Comparison of ENCODE assay signal across 17 cellular contexts in the genomic region with DNA sequence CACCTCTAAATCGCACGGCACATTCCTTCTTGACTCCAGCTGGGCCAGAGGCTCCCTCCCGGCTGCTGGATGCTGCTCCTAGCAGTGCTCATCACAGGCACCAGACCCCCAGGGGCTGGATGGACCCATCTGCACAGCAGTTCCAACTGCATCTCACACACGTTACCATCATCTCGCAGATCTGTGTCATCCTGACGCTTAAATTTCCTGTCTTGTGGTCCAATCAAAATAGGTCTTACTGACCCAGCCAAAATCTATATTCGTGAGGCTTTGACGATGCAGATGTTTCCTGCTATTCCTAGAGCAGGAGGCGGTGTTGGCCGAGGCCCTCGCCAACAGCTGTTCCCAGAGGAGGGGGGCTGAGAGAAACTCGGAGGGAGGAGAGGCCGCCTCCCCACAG.
A peak's percentile ranks its signal among the peaks of the same experiment; 100 is the strongest.
DNase-seq lines count a peak whose midpoint lies in the region; ATAC-seq and TF ChIP-seq lines count a peak whose summit lies in the region.
"Had no signal": no experiment of that assay in that cellular context is flagged by ENCODE, and none has a peak within 500 bp of the region (broad histone marks: within the 10 kb centered on the region; RNA-seq: fewer than 3 reads in every experiment).

No MANE protein-coding gene starts in this region.

- peaks cover 9% of the 10 kb centered on the region for H3K4me1 Mint-ChIP-seq in activated T-cell treated with anti-CD3 and anti-CD28 coated beads, Interleukin-2, amount 50 U/mL, for 24 hours (ENCODE audit: low read depth)
- H3K4me1 Mint-ChIP-seq in T-helper 17 cell = peaks cover 11% of the 10 kb centered on the region
- H3K4me1 Mint-ChIP-seq: WTC11 had no signal

- no peak overlapping the region for H3K27ac Mint-ChIP-seq in activated T-cell treated with anti-CD3 and anti-CD28 coated beads, Interleukin-2, amount 50 U/mL, for 24 hours
- peak overlapping the region; percentile 11 for H3K27ac Mint-ChIP-seq in T-helper 17 cell
- H3K27ac Mint-ChIP-seq: CD8-positive, alpha-beta T cell; WTC11 had no signal

- WGBS in sigmoid colon, 2 donors = 38 to 82% methylated on average over 13 of the region's 13 CpGs

- no peaks in the 10 kb centered on the region for H3K9me3 Mint-ChIP-seq in activated T-cell treated with anti-CD3 and anti-CD28 coated beads, Interleukin-2, amount 50 U/mL, for 24 hours
- H3K9me3 Mint-ChIP-seq: CD8-positive, alpha-beta T cell; WTC11 had no signal

- H3K4me1 ChIP-seq in sigmoid colon = no peaks in the 10 kb centered on the region
- H3K4me1 ChIP-seq: adrenal gland, lower lobe of right lung, stomach had no signal

- TF ChIP-seq EP300 in sigmoid colon (IDR thresholded peaks at IDR 0.05) = no peak

- no peak for DNase-seq in activated T-cell treated with anti-CD3 and anti-CD28 coated beads, Interleukin-2, amount 50 U/mL, for 24 hours
- DNase-seq in activated T-cell treated with anti-CD3 and anti-CD28 coated beads for 4 hours (no peak), T-helper 17 cell (no peak), fibroblast of pulmonary artery (ENCODE audit: low read depth) (peak; percentile 45), sigmoid colon (peak; percentile 68), NCI-H1092 (lab: John Stamatoyannopoulos, UW) (no peak)
- DNase-seq: activated CD8-positive, alpha-beta memory T cell treated with anti-CD3 and anti-CD28 coated beads, Interleukin-2, amount 50 U/mL, for 4 hours; CD8-positive, alpha-beta T cell; lower lobe of right lung; NCI-H146; NCI-H2227 treated with DMSO at 0.1 percent for 48 hours; stomach had no signal

- H3K36me3 ChIP-seq in sigmoid colon = no peaks in the 10 kb centered on the region
- H3K36me3 ChIP-seq: adrenal gland, lower lobe of right lung, stomach had no signal

- peaks cover 5% of the 10 kb centered on the region for H3K27me3 Mint-ChIP-seq in activated T-cell treated with anti-CD3 and anti-CD28 coated beads, Interleukin-2, amount 50 U/mL, for 24 hours
- H3K27me3 Mint-ChIP-seq in T-helper 17 cell = peaks cover 21% of the 10 kb centered on the region

- H3K4me3 Mint-ChIP-seq in activated T-cell treated with anti-CD3 and anti-CD28 coated beads, Interleukin-2, amount 50 U/mL, for 24 hours = peak overlapping the region; percentile 38
- peak overlapping the region; percentile 82 for H3K4me3 Mint-ChIP-seq in T-helper 17 cell
- H3K4me3 Mint-ChIP-seq: CD8-positive, alpha-beta T cell; WTC11 had no signal

- TF ChIP-seq POLR2A in sigmoid colon (IDR thresholded peaks at IDR 0.05) (no peak), GM18505 (IDR thresholded peaks at IDR 0.05; ENCODE audit: borderline replicate concordance, extremely low read depth, insufficient read depth, insufficient read length) (no peak)

- H3K27ac ChIP-seq in sigmoid colon = no peak overlapping the region
- H3K27ac ChIP-seq: adrenal gland, KMS-11, lower lobe of right lung, stomach had no signal

- no peaks in the 10 kb centered on the region for H3K9me3 ChIP-seq in T-helper 17 cell (ENCODE audit: control insufficient read depth, low read length, poor library complexity, severe bottlenecking)
- H3K9me3 ChIP-seq in sigmoid colon = no peaks in the 10 kb centered on the region
- H3K9me3 ChIP-seq: adrenal gland, lower lobe of right lung, stomach had no signal

- H3K4me3 ChIP-seq in fibroblast of pulmonary artery (replicated peaks; ENCODE audit: low read depth, low read length) = no peak overlapping the region
- H3K4me3 ChIP-seq in sigmoid colon = no peak overlapping the region
- H3K4me3 ChIP-seq: adrenal gland, lower lobe of right lung, stomach had no signal

- intact Hi-C loops in sigmoid colon (cut with DNase I) = no loop called here

- peak; percentile 71 for ATAC-seq in T-helper 17 cell
- ATAC-seq in HG02852 (IDR thresholded peaks at IDR 0.05; ENCODE audit: unreplicated experiment) = no peak
- no peak for ATAC-seq in GM18505 (IDR thresholded peaks at IDR 0.05; ENCODE audit: unreplicated experiment)
- ATAC-seq: CD8-positive, alpha-beta T cell; lower lobe of right lung; WTC11 had no signal

- H3K27me3 ChIP-seq in sigmoid colon = no peaks in the 10 kb centered on the region
- H3K27me3 ChIP-seq: adrenal gland had no signal

- no peak for TF ChIP-seq CTCF in fibroblast of pulmonary artery (IDR thresholded peaks at IDR 0.05; ENCODE audit: low read length, missing control alignments)
- TF ChIP-seq CTCF in sigmoid colon (IDR thresholded peaks at IDR 0.05) = no peak

- H3K36me3 Mint-ChIP-seq in activated T-cell treated with anti-CD3 and anti-CD28 coated beads, Interleukin-2, amount 50 U/mL, for 24 hours (ENCODE audit: low read depth) = no peaks in the 10 kb centered on the region
- H3K36me3 Mint-ChIP-seq in T-helper 17 cell (ENCODE audit: low read depth) = peaks cover 5% of the 10 kb centered on the region
- H3K36me3 Mint-ChIP-seq: CD8-positive, alpha-beta T cell; WTC11 had no signal

Comparison
In these comparisons a context has a peak if more than half of its experiments do, and no peak if none do; other contexts are left out.
1. DNase-seq: peak in fibroblast of pulmonary artery (single experiment) and sigmoid colon (single experiment); none in activated T-cell treated with anti-CD3 and anti-CD28 coated beads, Interleukin-2, amount 50 U/mL, for 24 hours (single experiment), activated T-cell treated with anti-CD3 and anti-CD28 coated beads for 4 hours (single experiment), T-helper 17 cell (0 of 3) and NCI-H1092 (single experiment).